19 cellular contexts compared by ENCODE assay signal in the genomic region with DNA sequence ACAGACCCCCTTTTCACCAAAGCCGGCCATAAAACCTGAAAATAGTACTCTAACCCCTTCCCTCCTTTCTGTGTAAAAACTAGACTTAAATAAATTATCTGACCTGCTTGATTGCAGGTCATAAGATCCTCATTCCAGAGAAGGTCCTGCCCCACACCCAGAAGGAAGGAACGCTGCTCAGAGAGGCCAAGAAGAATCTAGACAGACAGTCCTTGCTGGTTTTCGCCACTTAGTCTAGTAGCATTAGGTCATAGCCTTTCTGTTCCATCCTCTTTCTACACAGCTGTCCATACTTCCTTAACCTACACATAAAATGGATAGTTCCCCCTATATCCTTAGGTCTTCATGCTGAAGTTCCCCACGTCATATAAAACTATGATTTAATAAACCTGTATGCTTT.
A peak's percentile ranks its signal among the peaks of the same experiment; 100 is the strongest.
DNase-seq lines count a peak whose midpoint lies in the region; ATAC-seq and TF ChIP-seq lines count a peak whose summit lies in the region.
"Had no signal": no experiment of that assay in that cellular context is flagged by ENCODE, and none has a peak within 500 bp of the region (broad histone marks: within the 10 kb centered on the region; RNA-seq: fewer than 3 reads in every experiment).

No MANE protein-coding gene starts in this region.

- no peaks in the 10 kb centered on the region for H3K9me3 ChIP-seq in left lung

- peak; percentile 59 for ATAC-seq in left lung
- ATAC-seq in GM21825 (IDR thresholded peaks at IDR 0.05; ENCODE audit: unreplicated experiment), result no peak
- ATAC-seq in left ventricle myocardium superior, result no peak
- ATAC-seq: K562 had no signal

- DNase-seq in ELF-1 (ENCODE audit: low read depth, low spot score), result peak; percentile 47
- no peak for DNase-seq in left lung
- no peak for DNase-seq in type B pancreatic cell (ENCODE audit: extremely low spot score, unreplicated experiment)
- no peak for DNase-seq in stimulated activated naive CD4-positive, alpha-beta T cell (lab: John Stamatoyannopoulos, UW)
- no peak for DNase-seq in activated T-cell treated with anti-CD3 and anti-CD28 coated beads, Interleukin-2, amount 50 U/mL, for 1 hour
- no peak for DNase-seq in left ventricle myocardium superior
- DNase-seq: AML-193, DMS79, HCEC 1CT, NCI-H1436, NCI-H2029, NCI-H2171 treated with DMSO at 0.1 percent for 48 hours, NCI-H446 treated with DMSO at 0.1 percent for 48 hours, NCI-H748 treated with DMSO at 0.1 percent for 48 hours had no signal

- H3K4me1 ChIP-seq in left lung, result no peaks in the 10 kb centered on the region

- H3K4me3 ChIP-seq in left lung, result no peak overlapping the region
- H3K4me3 ChIP-seq: K562, SK-N-MC had no signal

- H3K9me3 Mint-ChIP-seq in type B pancreatic cell, result peaks cover 19% of the 10 kb centered on the region

- H3K4me3 Mint-ChIP-seq in type B pancreatic cell, result peak overlapping the region; percentile 73

- TF ChIP-seq CTCF in VCaP (conservative IDR thresholded peaks at IDR 0.05) (no peak), left lung (IDR thresholded peaks at IDR 0.05) (no peak), type B pancreatic cell (conservative IDR thresholded peaks at IDR 0.05) (no peak)

- H3K4me1 Mint-ChIP-seq in type B pancreatic cell (ENCODE audit: unreplicated experiment), result peaks cover 37% of the 10 kb centered on the region

- H3K36me3 Mint-ChIP-seq in type B pancreatic cell, result peaks cover 11% of the 10 kb centered on the region

- intact Hi-C loops in left lung (cut with DNase I) (no loop called here), left ventricle myocardium superior (cut with micrococcal nuclease) (no loop called here)

- H3K27ac ChIP-seq in VCaP (peak overlapping the region; percentile 14; the same call in 1 of the 2 replicates), left lung (no peak overlapping the region)
- H3K27ac ChIP-seq: HL-60, SK-N-MC had no signal

- H3K27ac Mint-ChIP-seq in type B pancreatic cell, result peak overlapping the region; percentile 98

- no peaks in the 10 kb centered on the region for H3K27me3 ChIP-seq in left lung

- H3K27me3 Mint-ChIP-seq in type B pancreatic cell, result no peaks in the 10 kb centered on the region

- H3K36me3 ChIP-seq in left lung, result no peaks in the 10 kb centered on the region
